ENCODE assay signal across 12 cellular contexts in the genomic region with DNA sequence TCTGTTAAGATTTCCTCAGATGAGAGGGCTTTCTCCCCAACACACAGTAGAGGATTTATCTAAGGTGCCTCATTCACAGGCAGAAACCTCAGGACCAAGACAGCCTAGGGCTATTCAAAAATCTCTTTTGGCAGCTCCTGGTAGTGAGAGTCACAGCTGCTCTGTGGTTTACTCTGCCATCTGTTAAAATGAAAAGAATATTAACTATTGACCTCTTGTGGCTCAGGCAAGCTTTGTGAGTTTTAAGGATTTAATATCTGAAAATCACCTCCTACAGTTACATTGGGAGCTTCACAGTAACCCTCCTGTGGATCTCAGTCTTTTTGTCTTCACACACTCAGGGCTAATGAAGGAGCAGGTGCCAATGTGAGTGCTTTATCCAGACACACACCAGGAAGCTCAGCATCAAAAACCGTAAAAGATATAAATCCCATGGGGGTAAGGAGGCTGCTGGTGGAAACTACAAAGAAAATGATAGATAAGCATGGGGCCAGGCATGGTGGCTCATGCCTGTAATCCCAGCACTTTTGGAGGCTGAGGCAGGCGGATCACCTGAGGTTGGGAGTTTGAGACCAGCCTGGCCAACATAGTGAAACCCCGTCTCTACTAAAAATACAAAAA. TPM values are rescaled to one million over a fixed set of nuclear protein-coding genes. Genes with fewer than 3 reads are reported as not detected.
DNase-seq lines count a peak whose midpoint lies in the region; ATAC-seq and TF ChIP-seq lines count a peak whose summit lies in the region.
"Had no signal": no experiment of that assay in that cellular context is flagged by ENCODE, and none has a peak within 500 bp of the region (broad histone marks: within the 10 kb centered on the region; RNA-seq: fewer than 3 reads in every experiment).

No MANE protein-coding gene starts in this region.

- H4K20me1 ChIP-seq in H9 (ENCODE audit: control insufficient read depth, insufficient read depth, insufficient read length) = no peaks in the 10 kb centered on the region

- no peaks in the 10 kb centered on the region for H3K23me2 ChIP-seq in H9 (ENCODE audit: insufficient read length, low read depth, low read length, poor library complexity, severe bottlenecking)

- no peak overlapping the region for H2BK120ac ChIP-seq in H9 (ENCODE audit: low read depth, low read length, poor library complexity, severe bottlenecking)

- H3T11ph ChIP-seq in H9 (ENCODE audit: low read length) = no peak overlapping the region

- no peak overlapping the region for H3K27ac Mint-ChIP-seq in effector memory CD8-positive, alpha-beta T cell
- no peak overlapping the region for H3K27ac Mint-ChIP-seq in H9

- peaks cover 0 to 16% of the 10 kb centered on the region in 2 donors for H3K27me3 Mint-ChIP-seq in effector memory CD8-positive, alpha-beta T cell
- H3K27me3 Mint-ChIP-seq in H9 (ENCODE audit: low read depth) = no peaks in the 10 kb centered on the region; the same call in 1 of the 2 replicates

- no peak overlapping the region for H4K5ac ChIP-seq in H9 (ENCODE audit: insufficient read length, low read depth, low read length)

- H3K9me3 ChIP-seq in H9 (ENCODE audit: control insufficient read depth, low read depth, low read length) = no peaks in the 10 kb centered on the region
- H3K9me3 ChIP-seq: upper lobe of left lung had no signal

- H4K8ac ChIP-seq in H9 (replicated peaks; ENCODE audit: insufficient read length, low read depth, low read length) = no peak overlapping the region

- H2AFZ ChIP-seq in H9 (ENCODE audit: low read length) = no peak overlapping the region

- H3K36me3 Mint-ChIP-seq in effector memory CD8-positive, alpha-beta T cell (ENCODE audit: insufficient read depth) = peaks cover 2% of the 10 kb centered on the region
- no peaks in the 10 kb centered on the region for H3K36me3 Mint-ChIP-seq in H9 (ENCODE audit: insufficient read depth in 1 of 3, low read depth in 3 of 3)

- no CpG with 5 or more reads among the region's 3 CpGs for WGBS in H9 (ENCODE audit: extremely low coverage, insufficient read length, low lambda C conversion rate)

- ATAC-seq in GM21526 (IDR thresholded peaks at IDR 0.05; ENCODE audit: low FRiP score, unreplicated experiment) (peak; percentile 93), HG03354 (IDR thresholded peaks at IDR 0.05; ENCODE audit: poor library complexity, severe bottlenecking, unreplicated experiment) (peak; percentile 96)
- ATAC-seq in effector memory CD8-positive, alpha-beta T cell (replicated peaks) = no peak

- H3K9ac ChIP-seq in H9 (ENCODE audit: extremely low read depth, insufficient read length, low read length) = no peak overlapping the region

- no peaks in the 10 kb centered on the region; the same call in 1 of the 2 replicates for H3K79me2 ChIP-seq in H9 (ENCODE audit: insufficient read depth, low read length)

- no peaks in the 10 kb centered on the region for H3K4me1 ChIP-seq in H9 (ENCODE audit: insufficient read depth, low read length)
- H3K4me1 ChIP-seq: upper lobe of left lung had no signal

- no peaks in the 10 kb centered on the region for H3K27me3 ChIP-seq in H9 (ENCODE audit: insufficient read depth, low read length)
- H3K27me3 ChIP-seq: upper lobe of left lung had no signal

- no peak overlapping the region for H2AK5ac ChIP-seq in H9 (ENCODE audit: insufficient read length, low read length)

- no peak overlapping the region for H2BK20ac ChIP-seq in H9 (ENCODE audit: low read depth, low read length, poor library complexity, severe bottlenecking)

- H3K14ac ChIP-seq in H9 (ENCODE audit: insufficient read depth, low read length) = no peak overlapping the region

- H2BK15ac ChIP-seq in H9 (ENCODE audit: low read depth, low read length) = no peak overlapping the region

- TF ChIP-seq CTCF in GM12872 (IDR thresholded peaks at IDR 0.05; ENCODE audit: insufficient read depth, low read depth, low read length) = peak; percentile 20; the same call in 1 of the 3 replicates
- no peak for TF ChIP-seq CTCF in H9 (conservative IDR thresholded peaks at IDR 0.05)

- H3K4ac ChIP-seq in H9 (ENCODE audit: low read depth, low read length) = no peak overlapping the region

- no peak overlapping the region for H3K27ac ChIP-seq in H9 (ENCODE audit: insufficient read length, low read depth, low read length)
- H3K27ac ChIP-seq: epithelial cell of prostate, upper lobe of left lung had no signal

- no peaks in the 10 kb centered on the region for H3K79me1 ChIP-seq in H9 (ENCODE audit: insufficient read depth, low read depth, low read length, poor library complexity, severe bottlenecking)

- no peak overlapping the region for H2BK5ac ChIP-seq in H9 (ENCODE audit: insufficient read length, low read length)

- DNase-seq in NCI-H345 treated with DMSO at 0.1 percent for 48 hours (lab: John Stamatoyannopoulos, UW; ENCODE audit: unreplicated experiment) (peak; percentile 41), A172 (ENCODE audit: low spot score) (no peak), inferior parietal cortex (ENCODE audit: extremely low spot score) (no peak), H9 (no peak)
- DNase-seq in effector memory CD8-positive, alpha-beta T cell = no peak
- DNase-seq: activated effector memory CD4-positive, alpha-beta T cell treated with anti-CD3 and anti-CD28 coated beads, Interleukin-2, amount 50 U/mL, for 16 hours; SHP77 treated with DMSO at 0.1 percent for 48 hours; upper lobe of left lung had no signal

- no peaks in the 10 kb centered on the region for H3K4me1 Mint-ChIP-seq in effector memory CD8-positive, alpha-beta T cell (ENCODE audit: low read depth in 2 of 2)
- no peaks in the 10 kb centered on the region for H3K4me1 Mint-ChIP-seq in H9

- H2BK12ac ChIP-seq in H9 (ENCODE audit: insufficient read length, low read depth, low read length) = no peak overlapping the region

- no peaks in the 10 kb centered on the region for H3K9me3 Mint-ChIP-seq in effector memory CD8-positive, alpha-beta T cell
- no peaks in the 10 kb centered on the region for H3K9me3 Mint-ChIP-seq in H9

- H3K23ac ChIP-seq in H9 (ENCODE audit: insufficient read length, low read depth, low read length) = no peak overlapping the region

- no peak overlapping the region for H3K4me2 ChIP-seq in H9 (ENCODE audit: insufficient read depth, insufficient read length, low read length)

- H4K91ac ChIP-seq in H9 (ENCODE audit: insufficient read length, low read depth, low read length) = no peak overlapping the region

- no peak overlapping the region for H3K56ac ChIP-seq in H9 (ENCODE audit: insufficient read length, low read depth, low read length)

- no peak overlapping the region for H3K4me3 Mint-ChIP-seq in effector memory CD8-positive, alpha-beta T cell
- H3K4me3 Mint-ChIP-seq in H9 = no peak overlapping the region

- no peak overlapping the region for H3K18ac ChIP-seq in H9 (ENCODE audit: insufficient read length, low read depth, low read length)

RNA-seq across cellular contexts. Expression of gene PPP1R2B, which starts 29.7 kb away (rescaled TPM):
- 0.05 TPM in 1 of 2 replicates, not detected in the other for total RNA-seq in A172 (2014; rRNA removed; shearing (Covaris generic))
- total RNA-seq in H9 (2021) = not detected in 2 replicates
- total RNA-seq: upper lobe of left lung had no signal
